In genomic region chr3:124923833-124924232, GRCh38 we compare ENCODE assay signal across 1 cellular context.
TF ChIP-seq lines count a peak whose summit lies in the region.

No MANE protein-coding gene starts in this region.

TF ChIP-seq in SK-N-SH, 30 proteins besides CTCF, POLR2A, EP300 and RAD21:
- no peak for TF ChIP-seq REST (IDR thresholded peaks at IDR 0.05; ENCODE audit: low read depth, low read length)
- TF ChIP-seq YY1 (IDR thresholded peaks at IDR 0.05; ENCODE audit: low read depth): no peak
- TF ChIP-seq USF1 (IDR thresholded peaks at IDR 0.05; ENCODE audit: borderline replicate concordance, low read depth): no peak
- TF ChIP-seq MXI1 (IDR thresholded peaks at IDR 0.05; ENCODE audit: low read depth, low read length): no peak
